In the genomic region with DNA sequence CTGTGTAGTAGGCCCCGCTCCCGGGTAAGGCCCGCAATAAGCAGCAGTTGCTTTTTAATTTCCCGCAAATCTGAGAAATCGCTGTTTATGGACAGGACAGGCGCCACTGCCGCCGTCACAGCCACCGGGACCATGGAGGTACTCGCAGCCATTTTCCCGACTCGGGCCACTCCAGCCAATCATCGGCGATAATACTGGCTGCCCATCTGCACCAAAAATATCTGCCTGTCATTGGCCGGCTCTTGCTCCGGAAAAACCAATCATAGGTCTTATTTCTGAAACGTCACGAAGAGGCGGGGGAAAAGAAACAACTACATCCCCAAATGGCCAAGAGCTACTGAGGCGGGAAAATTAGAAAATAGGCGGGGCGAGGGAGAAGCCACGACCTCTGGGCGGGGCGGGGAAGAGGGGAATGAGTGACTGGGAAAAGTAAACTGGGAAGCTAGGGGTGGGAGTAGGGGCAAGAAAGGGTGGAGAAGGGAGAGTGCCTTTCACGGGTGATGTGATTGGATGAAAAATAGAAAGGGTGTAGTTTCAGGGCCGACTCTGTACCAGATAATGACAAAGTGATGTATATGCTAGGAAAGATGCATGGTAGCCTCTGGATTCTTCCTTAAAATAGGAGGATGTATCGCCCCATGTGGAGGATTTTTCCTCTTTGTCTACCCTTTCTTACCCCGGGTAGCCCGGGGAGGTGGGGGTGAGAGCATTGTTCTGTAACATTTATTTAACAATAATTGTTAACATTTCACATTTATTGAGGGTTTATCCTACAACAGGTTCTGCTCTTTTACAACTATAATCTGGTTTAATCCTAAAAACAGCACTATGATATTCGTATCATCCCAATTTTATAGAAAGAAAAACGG, we compare ENCODE assay signal across 8 cellular contexts. TPM values are rescaled to one million over a fixed set of nuclear protein-coding genes. Genes with fewer than 3 reads are reported as not detected.
DNase-seq lines count a peak whose midpoint lies in the region; ATAC-seq and TF ChIP-seq lines count a peak whose summit lies in the region.

A gene with protein sequence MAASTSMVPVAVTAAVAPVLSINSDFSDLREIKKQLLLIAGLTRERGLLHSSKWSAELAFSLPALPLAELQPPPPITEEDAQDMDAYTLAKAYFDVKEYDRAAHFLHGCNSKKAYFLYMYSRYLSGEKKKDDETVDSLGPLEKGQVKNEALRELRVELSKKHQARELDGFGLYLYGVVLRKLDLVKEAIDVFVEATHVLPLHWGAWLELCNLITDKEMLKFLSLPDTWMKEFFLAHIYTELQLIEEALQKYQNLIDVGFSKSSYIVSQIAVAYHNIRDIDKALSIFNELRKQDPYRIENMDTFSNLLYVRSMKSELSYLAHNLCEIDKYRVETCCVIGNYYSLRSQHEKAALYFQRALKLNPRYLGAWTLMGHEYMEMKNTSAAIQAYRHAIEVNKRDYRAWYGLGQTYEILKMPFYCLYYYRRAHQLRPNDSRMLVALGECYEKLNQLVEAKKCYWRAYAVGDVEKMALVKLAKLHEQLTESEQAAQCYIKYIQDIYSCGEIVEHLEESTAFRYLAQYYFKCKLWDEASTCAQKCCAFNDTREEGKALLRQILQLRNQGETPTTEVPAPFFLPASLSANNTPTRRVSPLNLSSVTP (minus strand): TSS at position 163 of the 869 bp plus-strand sequence. CDS start 11 bp downstream, at position 152.

- H3K36me3 Mint-ChIP-seq in activated T-cell treated with anti-CD3 and anti-CD28 coated beads, Interleukin-2, amount 50 U/mL, for 4 hours (ENCODE audit: insufficient read depth): peaks cover 4% of the 10 kb centered on the region

- H3K4me1 ChIP-seq in Panc1 (ENCODE audit: control insufficient read depth, insufficient read depth, low read length) (peaks cover 13% of the 10 kb centered on the region), esophagus (ENCODE audit: control insufficient read depth in 2 of 2, insufficient read depth in 2 of 2, low read length in 1 of 2) (no peaks in the 10 kb centered on the region), mucosa of stomach (ENCODE audit: control insufficient read depth, insufficient read depth, low read length) (peaks cover 13% of the 10 kb centered on the region)

- H3K4me3 Mint-ChIP-seq in activated T-cell treated with anti-CD3 and anti-CD28 coated beads, Interleukin-2, amount 50 U/mL, for 4 hours: peak within 1 kb of the TSS; percentile 99

- in situ Hi-C loops in Panc1 (cut with HindIII; ENCODE audit: low pct_unique_long_range_greater_than_20kb, low sequenced_read_pairs): no loop called here

- POLR2A ChIA-PET in Panc1 (lab: Charles Lee): interaction anchor here (0.6 to 1.2 kb wide), 4 partner anchors 12 to 65 kb away, joined by 3 to 6 read pairs (median 4); no protein-coding TSS in a partner anchor

- H3K36me3 ChIP-seq in Panc1 (ENCODE audit: control insufficient read depth, insufficient read depth, low read length) (no peaks in the 10 kb centered on the region), esophagus (ENCODE audit: control insufficient read depth in 2 of 2, insufficient read depth in 2 of 2, low read length in 1 of 2) (peaks cover 0 to 6% of the 10 kb centered on the region in 2 donors), mucosa of stomach (ENCODE audit: control insufficient read depth, insufficient read depth, low read length) (no peaks in the 10 kb centered on the region)

- H3K4me3 ChIP-seq in Panc1 (ENCODE audit: low read depth in 2 of 2, low read length in 2 of 2) (peak within 1 kb of the TSS; percentile 94 to 98), esophagus (ENCODE audit: low read depth in 1 of 2, low read length in 2 of 2) (peak within 1 kb of the TSS; percentile 86 to 99), mucosa of stomach (ENCODE audit: low read length) (peak within 1 kb of the TSS; percentile 89)

- no TSS peak for BruUV-seq in Panc1 (replicated peaks; lab: Mats Ljungman, UMichigan)

- H3K27ac ChIP-seq in Panc1 (ENCODE audit: low read length) (peak within 1 kb of the TSS; percentile 91), esophagus (ENCODE audit: low read depth in 2 of 2, low read length in 1 of 2) (peak within 1 kb of the TSS; percentile 54 to 93)

- H3K27me3 Mint-ChIP-seq in activated T-cell treated with anti-CD3 and anti-CD28 coated beads, Interleukin-2, amount 50 U/mL, for 4 hours (ENCODE audit: low read depth): no peaks in the 10 kb centered on the region

- no peak for TF ChIP-seq CTCF in Panc1 (IDR thresholded peaks at IDR 0.05)

- H3K27me3 ChIP-seq in Panc1 (ENCODE audit: control insufficient read depth, insufficient read depth, low read length) (no peaks in the 10 kb centered on the region), esophagus (ENCODE audit: control insufficient read depth in 1 of 2, insufficient read depth in 2 of 2, low read length in 2 of 2) (no peaks in the 10 kb centered on the region), mucosa of stomach (ENCODE audit: control insufficient read depth, insufficient read depth, low read length) (no peaks in the 10 kb centered on the region)

- H3K4me1 Mint-ChIP-seq in activated T-cell treated with anti-CD3 and anti-CD28 coated beads, Interleukin-2, amount 50 U/mL, for 4 hours (ENCODE audit: low read depth): peaks cover 23% of the 10 kb centered on the region

- peak within 1 kb of the TSS; percentile 96 for H3K9ac ChIP-seq in mucosa of stomach (ENCODE audit: low read length)

- no peaks in the 10 kb centered on the region for H3K9me3 Mint-ChIP-seq in activated T-cell treated with anti-CD3 and anti-CD28 coated beads, Interleukin-2, amount 50 U/mL, for 4 hours

- DNase-seq in DMS53 (lab: John Stamatoyannopoulos, UW) (peak; percentile 99), KG1 (lab: John Stamatoyannopoulos, UW) (peak; percentile 42), Panc1 (ENCODE audit: low read depth, low spot score) (peak; percentile 98)
- peak; percentile 82 for DNase-seq in activated T-cell treated with anti-CD3 and anti-CD28 coated beads, Interleukin-2, amount 50 U/mL, for 4 hours
- DNase-seq in stimulated activated CD8-positive, alpha-beta memory T cell treated with anti-CD3 and anti-CD28 coated beads, Interleukin-7, amount 100 ng/mL, for 1 hour (ENCODE audit: low read depth in 2 of 2): peak; percentile 72 to 73

- CTCF ChIA-PET in Panc1 (lab: Charles Lee): interaction anchor here (0.6 to 1.0 kb wide), 4 partner anchors 27 to 140 kb away, joined by 3 to 8 read pairs (median 6); a partner anchor contains a TSS

- WGBS in esophagus, 2 donors: 1% methylated on average over 32 of the region's 32 CpGs

- intact Hi-C loops in Panc1 (cut with micrococcal nuclease; ENCODE audit: unreplicated experiment): no loop called here

- ATAC-seq in GM21723 (IDR thresholded peaks at IDR 0.05; ENCODE audit: unreplicated experiment) (peak; percentile 93), Panc1 (peak; percentile 98)
- ATAC-seq in activated T-cell treated with anti-CD3 and anti-CD28 coated beads, Interleukin-2, amount 50 U/mL, for 4 hours: peak; percentile 96 to 97

- H3K9me3 ChIP-seq in Panc1 (ENCODE audit: control insufficient read depth, insufficient read depth, low read depth, low read length): no peaks in the 10 kb centered on the region
- H3K9me3 ChIP-seq in esophagus (ENCODE audit: control insufficient read depth in 2 of 2, insufficient read depth in 1 of 2, low read depth in 1 of 2, low read length in 1 of 2): no peaks in the 10 kb centered on the region
- H3K9me3 ChIP-seq in mucosa of stomach (ENCODE audit: control insufficient read depth, low read length): no peaks in the 10 kb centered on the region

RNA-seq across cellular contexts. Expression of the gene that starts here (rescaled TPM):
- total RNA-seq in Panc1 (2021; ENCODE audit: unreplicated experiment): 44.7 TPM
- polyA plus RNA-seq in Panc1 (2012; ENCODE audit: insufficient read length): 27.9 TPM
- total RNA-seq in activated T-cell treated with anti-CD3 and anti-CD28 coated beads, Interleukin-2, amount 50 U/mL, for 4 hours: 10 to 100 TPM; 50.2 to 52.2 (median 51.7) TPM
- 10 to 100 TPM in 1 of 2 donors, 1 to 10 TPM in 1; 9.0 to 14.4 TPM for polyA plus RNA-seq in esophagus

Comparison
In these comparisons a context has a peak if more than half of its experiments do, and no peak if none do; other contexts are left out.
1. Peak in every context shown above with its lines: DNase-seq, ATAC-seq, H3K4me3 ChIP-seq and H3K27ac ChIP-seq.
2. DNase-seq: peak in every context shown above with its lines; median percentile 99 in DMS53; 98 in Panc1; 82 in activated T-cell treated with anti-CD3 and anti-CD28 coated beads, Interleukin-2, amount 50 U/mL, for 4 hours; 72 in stimulated activated CD8-positive, alpha-beta memory T cell treated with anti-CD3 and anti-CD28 coated beads, Interleukin-7, amount 100 ng/mL, for 1 hour; 42 in KG1.